ENCODE assay signal across 8 cellular contexts in the genomic region with DNA sequence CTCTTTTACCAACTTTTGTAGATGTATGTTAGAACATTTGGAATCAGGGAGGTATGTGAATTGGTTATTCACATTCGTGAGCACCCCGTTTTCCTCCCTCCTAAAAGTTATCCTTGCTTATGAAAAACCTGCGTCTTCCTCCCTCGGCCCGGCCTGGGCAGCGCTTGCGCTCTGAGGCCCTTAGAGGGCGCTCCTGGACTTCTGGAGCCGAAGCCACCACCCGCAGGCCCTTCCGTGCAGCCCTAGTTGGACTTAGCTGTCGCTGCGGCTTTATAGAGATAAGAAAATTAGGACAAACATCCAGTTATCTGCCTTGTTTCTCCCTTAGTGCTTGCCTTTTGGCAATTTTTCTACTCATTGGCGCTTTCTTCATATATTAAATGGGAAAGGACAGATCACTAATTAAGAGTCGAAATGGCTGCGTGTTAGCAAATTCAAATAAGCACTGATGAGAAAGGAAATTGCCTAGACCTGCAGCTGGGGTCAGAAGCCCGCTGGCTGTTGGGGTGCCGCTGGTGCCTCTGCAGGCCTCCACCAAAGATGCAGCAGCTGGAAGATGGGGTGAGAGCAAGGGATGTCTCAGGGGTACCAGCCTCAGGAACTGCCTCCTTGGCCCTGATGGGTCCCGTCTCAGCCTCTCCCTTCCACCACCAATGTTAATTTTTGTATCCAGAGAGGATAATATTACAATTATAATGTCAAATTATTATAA.
DNase-seq lines count a peak whose midpoint lies in the region; ATAC-seq and TF ChIP-seq lines count a peak whose summit lies in the region.

No MANE protein-coding gene starts in this region.

- DNase-seq in NCI-H524 (lab: John Stamatoyannopoulos, UW) (peak; percentile 55 to 77), NCI-H524 treated with DMSO at 0.1 percent for 48 hours (lab: John Stamatoyannopoulos, UW) (no peak), NCI-H2171 (lab: John Stamatoyannopoulos, UW) (peak; percentile 44), cardiac fibroblast (ENCODE audit: low read depth in 2 of 2) (peak; percentile 78 to 84), kidney tubule cell (ENCODE audit: low spot score) (peak; percentile 73)
- DNase-seq in activated CD4-positive, CD25-positive, alpha-beta regulatory T cell treated with anti-CD3 and anti-CD28 coated beads, Interleukin-2, amount 50 U/mL, for 72 hours, result peak; percentile 76
- peak; percentile 71 for DNase-seq in stimulated activated CD4-positive, alpha-beta T cell treated with anti-CD3 and anti-CD28 coated beads, Interleukin-4, amount 100 ng/mL, for 1 hour

- peak; percentile 56 for ATAC-seq in HG02973 (IDR thresholded peaks at IDR 0.05; ENCODE audit: unreplicated experiment)

- peak; percentile 99 for TF ChIP-seq CTCF in cardiac fibroblast (IDR thresholded peaks at IDR 0.05; ENCODE audit: low read depth, low read length)

- H3K4me3 ChIP-seq in cardiac fibroblast (replicated peaks in 1 of 2; ENCODE audit: low read depth in 2 of 2, low read length in 2 of 2), result no peak overlapping the region
